Comparison of ENCODE assay signal across 8 cellular contexts in the genomic region with DNA sequence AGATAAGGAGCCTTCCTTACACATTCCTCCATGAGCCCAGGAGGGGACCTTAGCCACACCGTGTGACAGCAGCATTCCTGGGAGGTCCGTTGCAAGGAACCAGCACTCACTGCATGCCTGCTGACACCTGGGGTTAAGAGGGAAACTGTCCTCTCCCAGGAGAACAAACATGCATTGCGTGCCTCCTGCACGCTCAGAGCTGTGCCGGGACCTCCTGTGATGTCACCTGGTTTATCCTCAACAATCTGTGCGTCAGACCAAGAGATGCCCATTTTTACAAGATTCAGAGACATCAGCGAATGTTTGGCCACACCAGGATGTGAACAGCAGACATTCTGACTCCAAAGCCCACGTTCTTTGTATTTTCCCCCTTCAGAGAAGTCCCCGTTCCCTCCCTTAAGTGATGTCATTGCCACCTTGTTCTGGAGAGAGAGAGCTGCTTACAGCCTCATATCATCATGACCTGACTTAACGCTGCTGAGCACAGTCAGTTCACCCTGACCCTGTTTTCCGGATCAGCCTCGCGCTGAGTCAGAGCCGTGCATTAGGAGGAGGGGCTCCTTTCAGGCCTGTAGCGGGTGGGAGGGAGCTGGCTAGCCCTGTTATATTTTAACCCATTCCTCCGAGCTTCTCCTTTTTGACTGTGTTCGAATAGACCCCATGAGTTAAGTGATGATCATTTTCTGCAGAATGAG. TPM values are rescaled to one million over a fixed set of nuclear protein-coding genes. Genes with fewer than 3 reads are reported as not detected.
A peak's percentile ranks its signal among the peaks of the same experiment; 100 is the strongest.
DNase-seq lines count a peak whose midpoint lies in the region; ATAC-seq and TF ChIP-seq lines count a peak whose summit lies in the region.

No MANE protein-coding gene starts in this region.

- peaks cover 4% of the 10 kb centered on the region for H3K36me3 Mint-ChIP-seq in activated T-cell treated with anti-CD3 and anti-CD28 coated beads, Interleukin-2, amount 50 U/mL, for 4 hours (ENCODE audit: insufficient read depth)
- H3K36me3 Mint-ChIP-seq in nephron progenitor cell (ENCODE audit: low read depth), result peaks cover 4% of the 10 kb centered on the region

- H3K27me3 ChIP-seq in RWPE2 (ENCODE audit: insufficient read depth, poor library complexity, severe bottlenecking), result no peaks in the 10 kb centered on the region
- H3K27me3 ChIP-seq in ectodermal cell (ENCODE audit: control insufficient read depth, insufficient read depth, low read length, poor library complexity, severe bottlenecking), result no peaks in the 10 kb centered on the region

- no peak for DNase-seq in activated T-cell treated with anti-CD3 and anti-CD28 coated beads, Interleukin-2, amount 50 U/mL, for 4 hours
- DNase-seq in activated T-cell treated with anti-CD3 and anti-CD28 coated beads for 4 hours, result no peak
- no peak for DNase-seq in RWPE2 (ENCODE audit: low spot score)
- DNase-seq in nephron progenitor cell, result peak; percentile 43
- DNase-seq in left colon, result no peak
- DNase-seq in NCI-H1105 treated with DMSO at 0.1 percent for 48 hours (lab: John Stamatoyannopoulos, UW), result no peak

- intact Hi-C loops in left colon (cut with DNase I, micrococcal nuclease), result no loop called here

- H3K27ac ChIP-seq in RWPE2 (ENCODE audit: poor library complexity, severe bottlenecking), result no peak overlapping the region
- peak overlapping the region; percentile 67 for H3K27ac ChIP-seq in ectodermal cell (ENCODE audit: insufficient read depth, low read depth, low read length, poor library complexity, severe bottlenecking)

- TF ChIP-seq CTCF in RWPE2 (IDR thresholded peaks at IDR 0.05; ENCODE audit: poor library complexity, severe bottlenecking), result no peak
- TF ChIP-seq CTCF in nephron progenitor cell (IDR thresholded peaks at IDR 0.05), result no peak

- no peaks in the 10 kb centered on the region for H3K9me3 Mint-ChIP-seq in activated T-cell treated with anti-CD3 and anti-CD28 coated beads, Interleukin-2, amount 50 U/mL, for 4 hours
- no peaks in the 10 kb centered on the region for H3K9me3 Mint-ChIP-seq in nephron progenitor cell

- peaks cover 13% of the 10 kb centered on the region for H3K4me1 Mint-ChIP-seq in activated T-cell treated with anti-CD3 and anti-CD28 coated beads, Interleukin-2, amount 50 U/mL, for 4 hours (ENCODE audit: low read depth)
- H3K4me1 Mint-ChIP-seq in nephron progenitor cell, result peaks cover 13% of the 10 kb centered on the region

- H3K27me3 Mint-ChIP-seq in activated T-cell treated with anti-CD3 and anti-CD28 coated beads, Interleukin-2, amount 50 U/mL, for 4 hours (ENCODE audit: low read depth), result no peaks in the 10 kb centered on the region
- H3K27me3 Mint-ChIP-seq in nephron progenitor cell (ENCODE audit: low read depth, poor library complexity), result peaks cover 7% of the 10 kb centered on the region

- ATAC-seq in activated T-cell treated with anti-CD3 and anti-CD28 coated beads, Interleukin-2, amount 50 U/mL, for 4 hours, result peak; percentile 63 to 89
- ATAC-seq in RWPE2 (ENCODE audit: low read depth), result peak; percentile 79
- ATAC-seq in left colon, result no peak
- no peak for ATAC-seq in HG03565 (IDR thresholded peaks at IDR 0.05; ENCODE audit: unreplicated experiment)

- H3K4me3 Mint-ChIP-seq in activated T-cell treated with anti-CD3 and anti-CD28 coated beads, Interleukin-2, amount 50 U/mL, for 4 hours, result no peak overlapping the region
- no peak overlapping the region for H3K4me3 Mint-ChIP-seq in nephron progenitor cell

- H3K27ac Mint-ChIP-seq in nephron progenitor cell, result peak overlapping the region; percentile 77

- no peak overlapping the region for H3K4me3 ChIP-seq in RWPE2 (ENCODE audit: severe bottlenecking)
- no peak overlapping the region for H3K4me3 ChIP-seq in ectodermal cell (ENCODE audit: insufficient read depth, low read depth, low read length)

- H3K4me1 ChIP-seq in RWPE2 (ENCODE audit: insufficient read depth, poor library complexity, severe bottlenecking), result no peaks in the 10 kb centered on the region
- no peaks in the 10 kb centered on the region for H3K4me1 ChIP-seq in ectodermal cell (ENCODE audit: control insufficient read depth, insufficient read depth, low read length)

- peaks cover 29% of the 10 kb centered on the region for H3K36me3 ChIP-seq in RWPE2 (ENCODE audit: low read depth)
- no peaks in the 10 kb centered on the region for H3K36me3 ChIP-seq in ectodermal cell (ENCODE audit: control insufficient read depth, insufficient read depth, low read length)

- 55 to 59% methylated on average over 17 of the region's 17 CpGs for WGBS in ectodermal cell, 2 experiments

- no peaks in the 10 kb centered on the region for H3K9me3 ChIP-seq in RWPE2 (ENCODE audit: severe bottlenecking)
- no peaks in the 10 kb centered on the region for H3K9me3 ChIP-seq in ectodermal cell (ENCODE audit: control insufficient read depth, low read length)

RNA-seq across cellular contexts. Expression of gene TMEM120B, which starts 36.2 kb away (rescaled TPM):
- 10 to 100 TPM; 14.2 to 19.1 (median 17.7) TPM for total RNA-seq in activated T-cell treated with anti-CD3 and anti-CD28 coated beads, Interleukin-2, amount 50 U/mL, for 4 hours
- polyA plus RNA-seq in ectodermal cell (2013, experiment 1 of 4), result 16.2 TPM
- 17.7 TPM for polyA plus RNA-seq in ectodermal cell (2013, experiment 2 of 4)
- 10.7 TPM for polyA plus RNA-seq in ectodermal cell (2013, experiment 3 of 4)
- 12.3 TPM for polyA plus RNA-seq in ectodermal cell (2013, experiment 4 of 4)
- total RNA-seq in left colon, result 1 to 10 TPM; 4.7 to 5.8 TPM

RNA-seq across cellular contexts. Expression of gene RHOF, which starts 44.8 kb away (rescaled TPM):
- total RNA-seq in activated T-cell treated with anti-CD3 and anti-CD28 coated beads, Interleukin-2, amount 50 U/mL, for 4 hours, result 10 to 100 TPM; 80.7 to 94.6 (median 85.8) TPM
- 26.7 TPM for polyA plus RNA-seq in ectodermal cell (2013, experiment 1 of 4)
- polyA plus RNA-seq in ectodermal cell (2013, experiment 2 of 4), result 27.0 TPM
- 19.1 TPM for polyA plus RNA-seq in ectodermal cell (2013, experiment 3 of 4)
- 22.4 TPM for polyA plus RNA-seq in ectodermal cell (2013, experiment 4 of 4)
- 100 to 1,000 TPM in 1 of 2 donors, 10 to 100 TPM in 1; 60.3 to 148 TPM for total RNA-seq in left colon

RNA-seq across cellular contexts. Expression of gene SETD1B, which starts 55.1 kb away (rescaled TPM):
- total RNA-seq in activated T-cell treated with anti-CD3 and anti-CD28 coated beads, Interleukin-2, amount 50 U/mL, for 4 hours, result 10 to 100 TPM; 30.4 to 32.7 (median 31.7) TPM
- polyA plus RNA-seq in ectodermal cell (2013, experiment 1 of 4), result 15.0 TPM
- polyA plus RNA-seq in ectodermal cell (2013, experiment 2 of 4), result 17.0 TPM
- polyA plus RNA-seq in ectodermal cell (2013, experiment 3 of 4), result 13.2 TPM
- 15.1 TPM for polyA plus RNA-seq in ectodermal cell (2013, experiment 4 of 4)
- total RNA-seq in left colon, result 10 to 100 TPM; 24.6 to 27.5 TPM

Comparison
In these comparisons a context has a peak if more than half of its experiments do, and no peak if none do; other contexts are left out.
1. ATAC-seq: peak in activated T-cell treated with anti-CD3 and anti-CD28 coated beads, Interleukin-2, amount 50 U/mL, for 4 hours (2 of 2) and RWPE2 (single experiment); none in left colon (single experiment) and HG03565 (single experiment).